ENCODE assay signal across 27 cellular contexts in genomic region chr7:17581301-17581700, GRCh38.
"Had no signal": no experiment of that assay in that cellular context is flagged by ENCODE, and none has a peak within 500 bp of the region (broad histone marks: within the 10 kb centered on the region; RNA-seq: fewer than 3 reads in every experiment).

No MANE protein-coding gene starts in this region.

- H3K4me1 ChIP-seq: ascending aorta had no signal

- H3K27ac ChIP-seq: ascending aorta, cardiac muscle cell, VCaP had no signal

- H3K36me3 ChIP-seq: ascending aorta, cardiac muscle cell had no signal

- DNase-seq: activated B cell treated with CpG ODN at 0.5 μM for 24 hours; activated CD4-positive, alpha-beta memory T cell treated with anti-CD3 and anti-CD28 coated beads, Interleukin-2, amount 10 ng/mL, durations not matched to agents 7 days and 5 days; activated CD4-positive, alpha-beta T cell treated with anti-CD3 and anti-CD28 coated beads for 4 hours; activated CD4-positive, alpha-beta T cell treated with anti-CD3 and anti-CD28 coated beads, Interleukin-2, amount 10 ng/mL, durations not matched to agents 24 days and 14 days; activated CD4-positive, alpha-beta T cell treated with anti-CD3 and anti-CD28 coated beads, Interleukin-2, amount 50 U/mL, for 1 hour; activated CD4-positive, alpha-beta T cell treated with anti-CD3 and anti-CD28 coated beads, Interleukin-2, amount 50 U/mL, for 48 hours; activated CD4-positive, CD25-positive, alpha-beta regulatory T cell treated with anti-CD3 and anti-CD28 coated beads, Interleukin-2, amount 50 U/mL, for 72 hours; activated CD8-positive, alpha-beta memory T cell treated with anti-CD3 and anti-CD28 coated beads for 24 hours; activated CD8-positive, alpha-beta memory T cell treated with anti-CD3 and anti-CD28 coated beads, Interleukin-2, amount 10 ng/mL, durations not matched to agents 7 days and 5 days; activated CD8-positive, alpha-beta memory T cell treated with anti-CD3 and anti-CD28 coated beads, Interleukin-2, amount 50 U/mL, for 48 hours; activated CD8-positive, alpha-beta T cell treated with anti-CD3 and anti-CD28 coated beads, Interleukin-2, amount 10 ng/mL, durations not matched to agents 7 days and 5 days; activated effector memory CD4-positive, alpha-beta T cell treated with Interleukin-2 at 50 U/mL for 16 hours; activated gamma-delta T cell; activated naive CD4-positive, alpha-beta T cell treated with anti-CD3 and anti-CD28 coated beads, Interleukin-2, amount 10 ng/mL, durations not matched to agents 7 days and 5 days; activated naive CD4-positive, alpha-beta T cell treated with Interleukin-2 at 50 U/mL for 16 hours; activated T-cell treated with anti-CD3 and anti-CD28 coated beads, Interleukin-2, amount 50 U/mL, for 24 hours; activated T-cell treated with anti-CD3 and anti-CD28 coated beads, Interleukin-2, amount 50 U/mL, for 48 hours; amygdala; anterior cingulate cortex; caudate nucleus; cerebellar nuclear complex; T-helper 1 cell; T-helper 2 cell; T-helper 9 cell had no signal

- H3K27me3 ChIP-seq: ascending aorta, cardiac muscle cell had no signal

- H3K4me3 ChIP-seq: ascending aorta, cardiac muscle cell had no signal
